In genomic region chr7:44847920-44848634, GRCh38 we compare ENCODE assay signal across 1 cellular context.
TF ChIP-seq lines count a peak whose summit lies in the region.

Gene H2AZ2, minus strand, starts transcription at chr7:44848087. Its CDS starts 116 bp downstream, at chr7:44847971.

TF ChIP-seq in HepG2, 621 proteins besides CTCF, POLR2A, EP300 and RAD21 (continued from another document and continues in another):
- TF ChIP-seq REST (IDR thresholded peaks at IDR 0.05; ENCODE audit: borderline replicate concordance in 1 of 2, low read depth in 1 of 2, low read length in 2 of 2) (peak in 1 of 2 experiments; percentile 30; a peak in 1 of 4 replicates), HNRNPUL1 (IDR thresholded peaks at IDR 0.05; ENCODE audit: low read depth, low read length) (no peak), KDM5B (CRISPR knock-in tag; IDR thresholded peaks at IDR 0.05; ENCODE audit: borderline replicate concordance) (peak; percentile 33; the same call in 1 of the 2 replicates), STAG1 (CRISPR knock-in tag; IDR thresholded peaks at IDR 0.05) (0 out of 2 replicates have a peak, but pooled peaks have one; percentile 18), ZNF724P (CRISPR knock-in tag; IDR thresholded peaks at IDR 0.05; ENCODE audit: borderline replicate concordance) (peak; percentile 68; the same call in 1 of the 2 replicates), TRAFD1 (CRISPR knock-in tag; IDR thresholded peaks at IDR 0.05; ENCODE audit: borderline replicate concordance) (no peak), FOXJ3 (CRISPR knock-in tag; IDR thresholded peaks at IDR 0.05; ENCODE audit: borderline replicate concordance) (peak; percentile 35; the same call in 1 of the 2 replicates), ZIK1 (CRISPR knock-in tag; IDR thresholded peaks at IDR 0.05; ENCODE audit: borderline replicate concordance, low read depth) (no peak), ZNF232 (CRISPR knock-in tag; IDR thresholded peaks at IDR 0.05; ENCODE audit: borderline replicate concordance) (peak; percentile 81; the same call in 1 of the 2 replicates), CEBPZ (IDR thresholded peaks at IDR 0.05; ENCODE audit: low read length) (peak; percentile 91), ZSCAN9 (CRISPR knock-in tag; IDR thresholded peaks at IDR 0.05; ENCODE audit: borderline replicate concordance) (peak; percentile 66; the same call in 1 of the 2 replicates), NR2F1 (CRISPR knock-in tag; IDR thresholded peaks at IDR 0.05) (no peak), ZNF207 (IDR thresholded peaks at IDR 0.05; ENCODE audit: borderline replicate concordance) (no peak), ZMYM4 (CRISPR knock-in tag; IDR thresholded peaks at IDR 0.05) (peak; percentile 95), ZNF230 (CRISPR knock-in tag; IDR thresholded peaks at IDR 0.05) (0 out of 2 replicates have a peak, but pooled peaks have one; percentile 6), RARA (CRISPR knock-in tag; IDR thresholded peaks at IDR 0.05) (no peak), ZBTB38 (CRISPR knock-in tag; IDR thresholded peaks at IDR 0.05) (peak; percentile 26; the same call in 1 of the 2 replicates), ZSCAN29 (CRISPR knock-in tag; conservative IDR thresholded peaks at IDR 0.05) (0 out of 2 replicates have a peak, but pooled peaks have one; percentile 20), ZNF292 (CRISPR knock-in tag; IDR thresholded peaks at IDR 0.05; ENCODE audit: borderline replicate concordance, low read depth) (no peak; the same call in 1 of the 2 replicates), CBX1 (IDR thresholded peaks at IDR 0.05; ENCODE audit: low read depth) (no peak), KLF11 (CRISPR knock-in tag; IDR thresholded peaks at IDR 0.05) (0 out of 2 replicates have a peak, but pooled peaks have one; percentile 28), SKI (IDR thresholded peaks at IDR 0.05; ENCODE audit: partially characterized antibody) (peak; percentile 91), SP4 (CRISPR knock-in tag; IDR thresholded peaks at IDR 0.05) (peak; percentile 100), HOXD1 (CRISPR knock-in tag; IDR thresholded peaks at IDR 0.05) (peak; percentile 52; the same call in 1 of the 2 replicates), NRL (CRISPR knock-in tag; IDR thresholded peaks at IDR 0.05; ENCODE audit: borderline replicate concordance) (peak; percentile 93; the same call in 1 of the 2 replicates), DBP (CRISPR knock-in tag; IDR thresholded peaks at IDR 0.05; ENCODE audit: not compliant biosample characterization) (no peak), ISL2 (CRISPR knock-in tag; IDR thresholded peaks at IDR 0.05) (0 out of 2 replicates have a peak, but pooled peaks have one; percentile 44), TARDBP (CRISPR knock-in tag; IDR thresholded peaks at IDR 0.05) (peak; percentile 54; the same call in 1 of the 2 replicates), TGIF2 (CRISPR knock-in tag; IDR thresholded peaks at IDR 0.05) (peak; percentile 68; the same call in 1 of the 2 replicates), SRF (IDR thresholded peaks at IDR 0.05; ENCODE audit: low read depth, low read length) (peak; percentile 55; the same call in 1 of the 2 replicates), NKX3-1 (CRISPR knock-in tag; IDR thresholded peaks at IDR 0.05) (peak; percentile 71; the same call in 1 of the 2 replicates), FLYWCH1 (CRISPR knock-in tag; IDR thresholded peaks at IDR 0.05) (no peak), ZNF44 (CRISPR knock-in tag; IDR thresholded peaks at IDR 0.05) (0 out of 2 replicates have a peak, but pooled peaks have one; percentile 22), CREB1 (IDR thresholded peaks at IDR 0.05) (peak; percentile 91), CREB1 (CRISPR knock-in tag; IDR thresholded peaks at IDR 0.05) (peak; percentile 93), MYPOP (CRISPR knock-in tag; IDR thresholded peaks at IDR 0.05) (peak; percentile 60), KLF16 (CRISPR knock-in tag; IDR thresholded peaks at IDR 0.05) (0 out of 4 replicates have a peak, but pooled peaks of 1 of the 2 experiments have one; percentile 36), SIN3A (IDR thresholded peaks at IDR 0.05; ENCODE audit: borderline replicate concordance, low read depth, low read length) (peak; percentile 72; the same call in 1 of the 2 replicates), USF2 (IDR thresholded peaks at IDR 0.05; ENCODE audit: low read depth, low read length) (no peak), USF2 (CRISPR knock-in tag; IDR thresholded peaks at IDR 0.05; ENCODE audit: borderline replicate concordance) (0 out of 2 replicates have a peak, but pooled peaks have one; percentile 55), ZNF317 (CRISPR knock-in tag; IDR thresholded peaks at IDR 0.05) (peak; percentile 36), CCDC6 (CRISPR knock-in tag; IDR thresholded peaks at IDR 0.05) (peak; percentile 80; the same call in 1 of the 2 replicates), ZNF639 (CRISPR knock-in tag; conservative IDR thresholded peaks at IDR 0.05) (peak; percentile 23; the same call in 1 of the 2 replicates), ZNF280D (CRISPR knock-in tag; IDR thresholded peaks at IDR 0.05) (0 out of 2 replicates have a peak, but pooled peaks have one; percentile 43)
